Comparison of ENCODE assay signal across 20 cellular contexts in the genomic region with DNA sequence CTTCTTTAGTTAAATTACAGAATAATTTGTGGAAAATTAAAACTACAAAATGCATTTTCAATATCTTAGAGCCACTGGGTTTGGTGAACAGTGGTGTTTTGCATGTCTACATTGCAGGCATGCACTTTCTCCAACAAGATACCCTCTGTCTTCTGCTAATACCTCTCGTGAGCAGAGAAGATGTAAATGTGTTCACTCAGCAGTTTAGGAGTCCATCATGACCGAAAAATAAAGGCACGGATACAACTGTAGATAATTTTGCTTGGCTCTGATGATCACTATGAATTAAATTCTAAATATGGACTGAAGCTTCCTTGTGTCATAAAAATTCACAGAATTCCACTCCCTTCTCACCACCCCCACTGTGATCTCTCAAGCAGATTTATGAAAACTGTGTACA.
DNase-seq lines count a peak whose midpoint lies in the region; ATAC-seq, FAIRE-seq and TF ChIP-seq lines count a peak whose summit lies in the region.
"Had no signal": no experiment of that assay in that cellular context is flagged by ENCODE, and none has a peak within 500 bp of the region (broad histone marks: within the 10 kb centered on the region; RNA-seq: fewer than 3 reads in every experiment).

No MANE protein-coding gene starts in this region.

- ATAC-seq in A549, result no peak
- ATAC-seq: CD8-positive, alpha-beta T cell; GM12878 had no signal

- H3K36me3 ChIP-seq in adipocyte (ENCODE audit: control insufficient read depth, insufficient read depth, low read length, severe bottlenecking), result no peaks in the 10 kb centered on the region

- TF ChIP-seq RAD21 in A549 (conservative IDR thresholded peaks at IDR 0.05 in 1 of 2, IDR thresholded peaks at IDR 0.05 in 1 of 2), result no peak

- CTCF ChIA-PET in A549 (lab: Yijun Ruan, JAX), result interaction anchor here (0.7 kb wide), 1 partner anchor 244 kb away, joined by 3 read pairs; no protein-coding TSS in a partner anchor

- POLR2A ChIA-PET in A549 (lab: Yijun Ruan, JAX), result no interaction called here

- FAIRE-seq in A549 (lab: Jason Lieb, UNC), result no peak
- FAIRE-seq: D721Med, GM12878, GM12892, GM18507 had no signal

- H3K27me3 ChIP-seq in adipocyte (replicated peaks; ENCODE audit: control insufficient read depth, insufficient read depth, low read length), result no peaks in the 10 kb centered on the region
- H3K27me3 ChIP-seq: BLaER1 treated with 17β-estradiol and CSF1 and Interleukin-3, amounts not matched to agents 10 nM and 100 nM had no signal

- DNase-seq in A549 (ENCODE audit: low read depth in 1 of 2, low spot score in 1 of 2) (no peak), EH (ENCODE audit: low read depth) (peak; percentile 7), adipocyte (ENCODE audit: low read depth) (no peak), iPS-NIHi11 (ENCODE audit: low spot score) (no peak)
- no peak for DNase-seq in activated CD4-positive, alpha-beta T cell treated with anti-CD3 and anti-CD28 coated beads for 4 hours
- DNase-seq: 8988T; AML-193; Caco-2; Calu3; CD4-positive, alpha-beta T cell; CD8-positive, alpha-beta T cell; DMS79 treated with DMSO at 0.1 percent for 48 hours; EL; GDM1 had no signal

- no peak for TF ChIP-seq CTCF in A549 (IDR thresholded peaks at IDR 0.05)

- TF ChIP-seq EP300 in A549 (IDR thresholded peaks at IDR 0.05), result no peak

- no peak overlapping the region for H3K4me2 ChIP-seq in A549
- H3K4me2 ChIP-seq: BLaER1 treated with 17β-estradiol and CSF1 and Interleukin-3, amounts not matched to agents 10 nM and 100 nM had no signal

- H3K9me3 ChIP-seq in A549, result no peaks in the 10 kb centered on the region
- H3K9me3 ChIP-seq in adipocyte (ENCODE audit: control insufficient read depth, low read length), result no peaks in the 10 kb centered on the region
- H3K9me3 ChIP-seq: Caco-2 had no signal

- H3K27ac ChIP-seq in A549, result no peak overlapping the region
- H3K27ac ChIP-seq: BLaER1 treated with 17β-estradiol and CSF1 and Interleukin-3, amounts not matched to agents 10 nM and 100 nM; C4-2B had no signal

- peak overlapping the region; percentile 61 for H3K9ac ChIP-seq in adipocyte (ENCODE audit: low read length)
- H3K9ac ChIP-seq: BLaER1 treated with 17β-estradiol and CSF1 and Interleukin-3, amounts not matched to agents 10 nM and 100 nM had no signal

- H3K4me1 ChIP-seq in A549 (no peaks in the 10 kb centered on the region), adipocyte (ENCODE audit: control insufficient read depth, insufficient read depth, low read length) (peaks cover 17% of the 10 kb centered on the region)
- H3K4me1 ChIP-seq: BLaER1 treated with 17β-estradiol and CSF1 and Interleukin-3, amounts not matched to agents 10 nM and 100 nM; Caco-2 had no signal

- TF ChIP-seq POLR2A in A549 (IDR thresholded peaks at IDR 0.05; ENCODE audit: low read length), result no peak

- WGBS in A549 (ENCODE audit: missing lambda C conversion rate), result 90% methylated on average over 3 of the region's 3 CpGs

- H3K4me3 ChIP-seq in A549 (no peak overlapping the region), adipocyte (ENCODE audit: low read length) (no peak overlapping the region)
- H3K4me3 ChIP-seq: BLaER1 treated with 17β-estradiol and CSF1 and Interleukin-3, amounts not matched to agents 10 nM and 100 nM; GM12878 had no signal

TF ChIP-seq in A549, 52 proteins besides CTCF, POLR2A, EP300 and RAD21:
- TF ChIP-seq, protein P1, sequence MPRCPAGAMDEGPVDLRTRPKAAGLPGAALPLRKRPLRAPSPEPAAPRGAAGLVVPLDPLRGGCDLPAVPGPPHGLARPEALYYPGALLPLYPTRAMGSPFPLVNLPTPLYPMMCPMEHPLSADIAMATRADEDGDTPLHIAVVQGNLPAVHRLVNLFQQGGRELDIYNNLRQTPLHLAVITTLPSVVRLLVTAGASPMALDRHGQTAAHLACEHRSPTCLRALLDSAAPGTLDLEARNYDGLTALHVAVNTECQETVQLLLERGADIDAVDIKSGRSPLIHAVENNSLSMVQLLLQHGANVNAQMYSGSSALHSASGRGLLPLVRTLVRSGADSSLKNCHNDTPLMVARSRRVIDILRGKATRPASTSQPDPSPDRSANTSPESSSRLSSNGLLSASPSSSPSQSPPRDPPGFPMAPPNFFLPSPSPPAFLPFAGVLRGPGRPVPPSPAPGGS (IDR thresholded peaks at IDR 0.05), result no peak
- peak; percentile 84 for TF ChIP-seq MAFK (IDR thresholded peaks at IDR 0.05; ENCODE audit: partially characterized antibody)
